ENCODE assay signal across 8 cellular contexts in genomic region chr19:53977991-53978731, GRCh38. TPM values are rescaled to one million over a fixed set of nuclear protein-coding genes. Genes with fewer than 3 reads are reported as not detected.
DNase-seq lines count a peak whose midpoint lies in the region; ATAC-seq and TF ChIP-seq lines count a peak whose summit lies in the region.

No MANE protein-coding gene starts in this region.

- H3K27ac Mint-ChIP-seq in T-helper 17 cell = no peak overlapping the region

- peak overlapping the region; percentile 59 for H3K4me3 Mint-ChIP-seq in T-helper 17 cell

- H3K9me3 ChIP-seq in T-helper 17 cell (ENCODE audit: control insufficient read depth, low read length, poor library complexity, severe bottlenecking) = no peaks in the 10 kb centered on the region
- H3K9me3 ChIP-seq in lung (ENCODE audit: control insufficient read depth in 2 of 2, insufficient read depth in 1 of 2, low read length in 1 of 2) = peaks cover 0 to 14% of the 10 kb centered on the region in 2 donors

- no peaks in the 10 kb centered on the region for H3K27me3 ChIP-seq in lung (ENCODE audit: control insufficient read depth, insufficient read depth)

- WGBS in lung, 2 donors = 3 to 6% methylated on average over 54 of the region's 54 CpGs

- H3K36me3 Mint-ChIP-seq in T-helper 17 cell (ENCODE audit: low read depth) = peaks cover 8% of the 10 kb centered on the region

- peaks cover 19% of the 10 kb centered on the region for H3K4me1 Mint-ChIP-seq in T-helper 17 cell

- peaks cover 0 to 22% of the 10 kb centered on the region in 2 donors for H3K4me1 ChIP-seq in lung (ENCODE audit: control insufficient read depth in 2 of 2, insufficient read depth in 2 of 2, low read length in 2 of 2)

- H3K27ac ChIP-seq in lung (ENCODE audit: low read depth in 1 of 2, low read length in 1 of 2) = no peak overlapping the region

- peak; percentile 100 for DNase-seq in GDM1 (lab: John Stamatoyannopoulos, UW)
- no peak for DNase-seq in T-helper 17 cell
- DNase-seq in ecto neural progenitor cell (ENCODE audit: low spot score) = peak; percentile 96
- peak; percentile 42 for DNase-seq in lung (ENCODE audit: low spot score)
- peak; percentile 38 for DNase-seq in stimulated activated naive CD8-positive, alpha-beta T cell treated with anti-CD3 and anti-CD28 coated beads, Interleukin-15, Interleukin-2, amounts not matched to agents 100 U/mL and 50 U/mL, for 24 hours
- no peak for DNase-seq in NCI-H510A treated with DMSO at 0.1 percent for 48 hours (lab: John Stamatoyannopoulos, UW)
- no peak for DNase-seq in GM10266 (ENCODE audit: extremely low spot score)

- H3K4me3 ChIP-seq in lung = no peak overlapping the region

- H3K36me3 ChIP-seq in lung (ENCODE audit: control insufficient read depth in 2 of 2, insufficient read depth in 2 of 2, low read length in 2 of 2) = no peaks in the 10 kb centered on the region

- peaks cover 46% of the 10 kb centered on the region for H3K27me3 Mint-ChIP-seq in T-helper 17 cell

- TF ChIP-seq CTCF in lung (IDR thresholded peaks at IDR 0.05; ENCODE audit: control extremely low read depth, extremely low read depth) (no peak), GM10266 (IDR thresholded peaks at IDR 0.05; ENCODE audit: control insufficient read depth, insufficient read depth, low read depth, missing control alignments) (no peak)

- ATAC-seq in T-helper 17 cell = peak; percentile 47
- ATAC-seq in lung (ENCODE audit: insufficient read depth, low FRiP score) = no peak
- no peak for ATAC-seq in stimulated activated naive CD8-positive, alpha-beta T cell treated with anti-CD3 and anti-CD28 coated beads, Interleukin-15, Interleukin-2, amounts not matched to agents 100 U/mL and 50 U/mL, for 24 hours
- no peak for ATAC-seq in HG03439 (IDR thresholded peaks at IDR 0.05; ENCODE audit: unreplicated experiment)

RNA-seq across cellular contexts. Expression of gene CACNG6, which starts 13.3 kb away (rescaled TPM):
- total RNA-seq in T-helper 17 cell (not detected), lung (1 to 10 TPM; 4.1 to 8.6 TPM)
- 1 to 10 TPM; 2.4 to 3.4 TPM for polyA plus RNA-seq in lung

RNA-seq across cellular contexts. Expression of gene CACNG8, which starts 15.4 kb away (rescaled TPM):
- total RNA-seq in T-helper 17 cell (under 1 TPM; 0.05 to 0.22 TPM), lung (under 1 TPM in 1 of 2 donors, not detected in 1; 0.15 TPM)
- under 1 TPM; 0.01 to 0.06 TPM for polyA plus RNA-seq in lung

Comparison
In these comparisons a context has a peak if more than half of its experiments do, and no peak if none do; other contexts are left out.
1. DNase-seq: peak in GDM1 (single experiment), ecto neural progenitor cell (single experiment), lung (single experiment) and stimulated activated naive CD8-positive, alpha-beta T cell treated with anti-CD3 and anti-CD28 coated beads, Interleukin-15, Interleukin-2, amounts not matched to agents 100 U/mL and 50 U/mL, for 24 hours (single experiment); none in T-helper 17 cell (0 of 3), NCI-H510A treated with DMSO at 0.1 percent for 48 hours (single experiment) and GM10266 (single experiment).
2. RNA of gene CACNG6, which starts 13.3 kb away (total RNA-seq): 4.1 to 8.6 TPM in lung; not detected in T-helper 17 cell; every median in the first group is over 4 times any median in the second.